In genomic region chr12:25935355-25936144, GRCh38 we compare ENCODE assay signal across 1 cellular context.
TF ChIP-seq lines count a peak whose summit lies in the region.

No MANE protein-coding gene starts in this region.

TF ChIP-seq in H1, 55 proteins besides CTCF, POLR2A, EP300 and RAD21:
- no peak for TF ChIP-seq ASH2L (IDR thresholded peaks at IDR 0.05; ENCODE audit: low read length)
- TF ChIP-seq, protein P1, sequence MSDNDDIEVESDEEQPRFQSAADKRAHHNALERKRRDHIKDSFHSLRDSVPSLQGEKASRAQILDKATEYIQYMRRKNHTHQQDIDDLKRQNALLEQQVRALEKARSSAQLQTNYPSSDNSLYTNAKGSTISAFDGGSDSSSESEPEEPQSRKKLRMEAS (IDR thresholded peaks at IDR 0.05), result no peak
